Comparison of ENCODE assay signal across 18 cellular contexts in genomic region chr19:47022541-47023447, GRCh38. TPM values are rescaled to one million over a fixed set of nuclear protein-coding genes. Genes with fewer than 3 reads are reported as not detected.
DNase-seq lines count a peak whose midpoint lies in the region; ATAC-seq and TF ChIP-seq lines count a peak whose summit lies in the region.
"Had no signal": no experiment of that assay in that cellular context is flagged by ENCODE, and none has a peak within 500 bp of the region (broad histone marks: within the 10 kb centered on the region; RNA-seq: fewer than 3 reads in every experiment).

No MANE protein-coding gene starts in this region.

- H3K9me3 ChIP-seq in A673 (ENCODE audit: low read depth, low read length, poor library complexity, severe bottlenecking) (no peaks in the 10 kb centered on the region), OCI-LY3 (ENCODE audit: insufficient read depth, low read length) (no peaks in the 10 kb centered on the region), iPS-15b (ENCODE audit: control insufficient read depth, insufficient read depth, low read length) (no peaks in the 10 kb centered on the region)

- TF ChIP-seq CTCF in A673 (conservative IDR thresholded peaks at IDR 0.05; ENCODE audit: low read depth, low read length) (0 out of 2 replicates have a peak, but pooled peaks have one; percentile 14), OCI-LY3 (IDR thresholded peaks at IDR 0.05; ENCODE audit: low read depth, low read length) (no peak)

- no peak for DNase-seq in A673 (ENCODE audit: low spot score)
- no peak for DNase-seq in H7
- no peak for DNase-seq in activated T-helper 2 cell treated with anti-CD3 and anti-CD28 coated beads, Interferon-gamma antibody, Interleukin-2, Interleukin-4, amounts not matched to agents 10 μg/mL and 5 μg/mL and 100 μg/mL, durations not matched to agents 14 hours and 24 hours and 36 hours (ENCODE audit: low spot score)
- no peak for DNase-seq in activated CD8-positive, alpha-beta memory T cell treated with anti-CD3 and anti-CD28 coated beads for 24 hours
- DNase-seq: activated CD8-positive, alpha-beta memory T cell treated with anti-CD3 and anti-CD28 coated beads, Interleukin-2, amount 50 U/mL, for 48 hours; activated naive CD4-positive, alpha-beta T cell treated with anti-CD3 and anti-CD28 coated beads, Interleukin-2, amount 50 U/mL, for 16 hours; DND-41; effector CD8-positive, alpha-beta T cell; NCI-H2107; nucleus accumbens; OCI-M1; SW 1271 had no signal

- no peak overlapping the region for H3K4me3 Mint-ChIP-seq in activated T-helper 2 cell treated with anti-CD3 and anti-CD28 coated beads, Interferon-gamma antibody, Interleukin-2, Interleukin-4, amounts not matched to agents 10 μg/mL and 5 μg/mL and 100 μg/mL, durations not matched to agents 14 hours and 24 hours and 36 hours (ENCODE audit: low read depth)

- no peaks in the 10 kb centered on the region for H3K79me2 ChIP-seq in OCI-LY3 (ENCODE audit: low read length)

- no TSS peak for BruUV-seq in A673 (replicated peaks; lab: Mats Ljungman, UMichigan)

- H3K9me3 Mint-ChIP-seq in activated T-helper 2 cell treated with anti-CD3 and anti-CD28 coated beads, Interferon-gamma antibody, Interleukin-2, Interleukin-4, amounts not matched to agents 10 μg/mL and 5 μg/mL and 100 μg/mL, durations not matched to agents 14 hours and 24 hours and 36 hours: no peaks in the 10 kb centered on the region

- H3K27ac ChIP-seq in A673 (ENCODE audit: low read depth, low read length, poor library complexity, severe bottlenecking) (no peak overlapping the region), OCI-LY3 (ENCODE audit: low read length) (no peak overlapping the region)
- H3K27ac ChIP-seq: HL-60 had no signal

- H3K4me3 ChIP-seq in A673 (ENCODE audit: low read depth, low read length, poor library complexity, severe bottlenecking) (peak overlapping the region; percentile 26), H7 (ENCODE audit: insufficient read depth, low read depth, low read length) (0 out of 2 replicates have a peak overlapping the region, but pooled peaks have one; percentile 5), OCI-LY3 (ENCODE audit: low read length) (peak overlapping the region; percentile 58), iPS-15b (ENCODE audit: low read depth, low read length) (peak overlapping the region; percentile 35)
- H3K4me3 ChIP-seq: smooth muscle cell had no signal

- peak overlapping the region; percentile 35 for H2AFZ ChIP-seq in OCI-LY3 (ENCODE audit: low read depth, low read length)

- H3K36me3 ChIP-seq in A673 (ENCODE audit: insufficient read depth, low read length, poor library complexity, severe bottlenecking) (no peaks in the 10 kb centered on the region), H7 (replicated peaks; ENCODE audit: control insufficient read depth, insufficient read depth, low read length) (no peaks in the 10 kb centered on the region), OCI-LY3 (replicated peaks; ENCODE audit: low read depth, low read length) (no peaks in the 10 kb centered on the region), iPS-15b (ENCODE audit: control insufficient read depth, insufficient read depth, low read length) (no peaks in the 10 kb centered on the region)

- peaks cover 4% of the 10 kb centered on the region for H3K4me1 Mint-ChIP-seq in activated T-helper 2 cell treated with anti-CD3 and anti-CD28 coated beads, Interferon-gamma antibody, Interleukin-2, Interleukin-4, amounts not matched to agents 10 μg/mL and 5 μg/mL and 100 μg/mL, durations not matched to agents 14 hours and 24 hours and 36 hours (ENCODE audit: low read depth)

- H3K27ac Mint-ChIP-seq in activated T-helper 2 cell treated with anti-CD3 and anti-CD28 coated beads, Interferon-gamma antibody, Interleukin-2, Interleukin-4, amounts not matched to agents 10 μg/mL and 5 μg/mL and 100 μg/mL, durations not matched to agents 14 hours and 24 hours and 36 hours: no peak overlapping the region

- no peaks in the 10 kb centered on the region for H3K36me3 Mint-ChIP-seq in activated T-helper 2 cell treated with anti-CD3 and anti-CD28 coated beads, Interferon-gamma antibody, Interleukin-2, Interleukin-4, amounts not matched to agents 10 μg/mL and 5 μg/mL and 100 μg/mL, durations not matched to agents 14 hours and 24 hours and 36 hours (ENCODE audit: low read depth)

- no peak for ATAC-seq in GM21529 (IDR thresholded peaks at IDR 0.05; ENCODE audit: unreplicated experiment)
- no peak for ATAC-seq in GM19324 (IDR thresholded peaks at IDR 0.05; ENCODE audit: low FRiP score, unreplicated experiment)

- CTCF ChIA-PET in A673 (lab: Charles Lee): interaction anchor here (1.6 to 2.5 kb wide), 2 partner anchors 10 to 221 kb away, joined by 3 to 7 read pairs; no protein-coding TSS in a partner anchor

- H3K4me1 ChIP-seq in A673 (ENCODE audit: insufficient read depth, low read length, poor library complexity, severe bottlenecking): peaks cover 35% of the 10 kb centered on the region
- H3K4me1 ChIP-seq in OCI-LY3 (ENCODE audit: low read length): no peaks in the 10 kb centered on the region
- H3K4me1 ChIP-seq in iPS-15b (ENCODE audit: control insufficient read depth, insufficient read depth, low read length): peaks cover 8% of the 10 kb centered on the region

- POLR2A ChIA-PET in A673 (lab: Charles Lee; ENCODE audit: low non-redundant PET): no interaction called here

- peaks cover 67% of the 10 kb centered on the region for H3K27me3 Mint-ChIP-seq in activated T-helper 2 cell treated with anti-CD3 and anti-CD28 coated beads, Interferon-gamma antibody, Interleukin-2, Interleukin-4, amounts not matched to agents 10 μg/mL and 5 μg/mL and 100 μg/mL, durations not matched to agents 14 hours and 24 hours and 36 hours (ENCODE audit: low read depth)

- H3K9ac ChIP-seq in OCI-LY3 (ENCODE audit: low read length): no peak overlapping the region
- H3K9ac ChIP-seq in iPS-15b (ENCODE audit: low read depth, low read length): no peak overlapping the region

- H3K27me3 ChIP-seq in A673 (replicated peaks; ENCODE audit: insufficient read depth, low read depth, low read length, poor library complexity): peaks cover 36% of the 10 kb centered on the region
- peaks cover 59% of the 10 kb centered on the region for H3K27me3 ChIP-seq in H7 (ENCODE audit: control insufficient read depth, insufficient read depth, low read length)
- H3K27me3 ChIP-seq in OCI-LY3 (ENCODE audit: low read depth, low read length): peaks cover 22% of the 10 kb centered on the region
- H3K27me3 ChIP-seq in iPS-15b (ENCODE audit: control insufficient read depth, insufficient read depth, low read length): peaks cover 50% of the 10 kb centered on the region

- peak overlapping the region; percentile 58 for H3K4me2 ChIP-seq in OCI-LY3 (ENCODE audit: low read length)

- intact Hi-C loops in A673 (cut with micrococcal nuclease; ENCODE audit: unreplicated experiment): no loop called here
- intact Hi-C loops in activated T-helper 2 cell treated with anti-CD3 and anti-CD28 coated beads, Interferon-gamma antibody, Interleukin-2, Interleukin-4, amounts not matched to agents 10 μg/mL and 5 μg/mL and 100 μg/mL, durations not matched to agents 14 hours and 24 hours and 36 hours (cut with micrococcal nuclease): no loop called here

- no peaks in the 10 kb centered on the region for H4K20me1 ChIP-seq in OCI-LY3 (ENCODE audit: insufficient read depth, low read length)

RNA-seq across cellular contexts. Expression of gene NPAS1, which starts 3.2 kb away (rescaled TPM):
- 2.1 and 2.4 TPM in 2 replicates for total RNA-seq in A673 (2021)
- 3.2 and 6.1 TPM in 2 replicates for total RNA-seq in H7 (2014; rRNA removed; shearing (Covaris generic))
- 0.25 TPM in 1 of 2 replicates, not detected in the other for total RNA-seq in activated T-helper 2 cell treated with anti-CD3 and anti-CD28 coated beads, Interferon-gamma antibody, Interleukin-2, Interleukin-4, amounts not matched to agents 10 μg/mL and 5 μg/mL and 100 μg/mL, durations not matched to agents 14 hours and 24 hours and 36 hours

RNA-seq across cellular contexts. Expression of gene TMEM160, which starts 25.6 kb away (rescaled TPM):
- 30.1 and 41.8 TPM in 2 replicates for total RNA-seq in A673 (2021)
- total RNA-seq in H7 (2014; rRNA removed; shearing (Covaris generic)): 127 and 173 TPM in 2 replicates
- total RNA-seq in activated T-helper 2 cell treated with anti-CD3 and anti-CD28 coated beads, Interferon-gamma antibody, Interleukin-2, Interleukin-4, amounts not matched to agents 10 μg/mL and 5 μg/mL and 100 μg/mL, durations not matched to agents 14 hours and 24 hours and 36 hours: 48.0 and 49.1 TPM in 2 replicates

Comparison
In these comparisons a context has a peak if more than half of its experiments do, and no peak if none do; other contexts are left out.
1. H3K4me3 ChIP-seq: peak in every context shown above with its lines; median percentile 58 in OCI-LY3; 35 in iPS-15b; 26 in A673; 5 in H7.